In the genomic region with DNA sequence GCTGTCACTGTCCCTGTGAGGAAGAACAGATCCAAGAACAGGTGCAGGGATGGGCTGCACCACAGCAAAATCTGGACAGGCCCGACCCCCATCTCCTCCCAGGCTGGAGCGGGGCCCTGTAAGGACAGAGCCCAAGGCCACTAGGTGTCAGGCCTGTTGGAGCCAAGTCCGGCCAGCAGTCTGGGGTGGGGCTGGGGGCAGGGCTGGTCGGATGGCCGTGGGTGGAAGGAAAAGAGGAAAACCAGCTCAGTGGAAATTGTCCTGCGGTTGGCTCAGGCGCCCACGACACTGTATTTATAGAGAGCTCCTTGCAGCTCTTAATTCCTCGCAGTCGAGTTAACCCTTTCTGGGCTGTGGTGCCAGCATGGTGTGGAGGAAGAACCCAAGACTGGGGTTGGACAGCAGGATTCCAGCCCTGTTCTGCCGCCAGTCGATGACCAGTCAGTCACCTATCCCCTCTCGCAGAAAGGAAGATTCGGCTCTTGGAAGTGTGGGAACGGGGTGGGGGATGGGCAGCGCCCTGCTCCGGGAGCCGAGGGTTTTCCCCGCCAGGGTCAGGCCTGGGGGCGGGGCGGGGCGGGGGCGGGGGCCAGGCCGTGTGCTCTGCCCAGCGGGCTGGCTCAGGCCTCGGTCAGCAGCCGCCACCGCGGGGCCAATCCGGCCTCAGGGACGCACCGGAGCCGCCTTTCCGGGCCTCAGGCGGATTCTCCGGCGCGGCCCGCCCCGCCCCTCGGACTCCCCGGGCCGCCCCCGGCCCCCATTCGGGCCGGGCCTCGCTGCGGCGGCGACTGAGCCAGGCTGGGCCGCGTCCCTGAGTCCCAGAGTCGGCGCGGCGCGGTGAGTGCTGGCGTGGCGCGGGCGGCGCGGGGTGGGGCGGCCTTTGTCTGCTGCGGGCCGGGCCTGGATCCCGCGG, we compare ENCODE assay signal across 8 cellular contexts. TPM values are rescaled to one million over a fixed set of nuclear protein-coding genes. Genes with fewer than 3 reads are reported as not detected.
A peak's percentile ranks its signal among the peaks of the same experiment; 100 is the strongest.
DNase-seq lines count a peak whose midpoint lies in the region; ATAC-seq and TF ChIP-seq lines count a peak whose summit lies in the region.

Gene CD276, plus strand, starts transcription at position 760 of the 913 bp plus-strand sequence. CDS start 15,257 bp downstream, outside the sequence.

- no peaks in the 10 kb centered on the region for H3K27me3 ChIP-seq in muscle layer of colon (ENCODE audit: control insufficient read depth in 1 of 2, insufficient read depth in 2 of 2, low read length in 2 of 2)
- peaks cover 0 to 10% (median 0%) of the 10 kb centered on the region in 4 donors for H3K27me3 ChIP-seq in upper lobe of left lung

- H3K9me3 ChIP-seq in muscle layer of colon (ENCODE audit: low read length) (no peaks in the 10 kb centered on the region), upper lobe of left lung (no peaks in the 10 kb centered on the region)

- TF ChIP-seq POLR2A in upper lobe of left lung (IDR thresholded peaks at IDR 0.05) = peak in 1 of 4 donors; percentile 57

- H3K36me3 Mint-ChIP-seq in IgD-negative memory B cell = peaks cover 2% of the 10 kb centered on the region

- no peak for TF ChIP-seq EP300 in upper lobe of left lung (IDR thresholded peaks at IDR 0.05)

- ATAC-seq in upper lobe of left lung (ENCODE audit: low FRiP score in 2 of 2) = peak; percentile 84
- no peak for ATAC-seq in HG02678 (IDR thresholded peaks at IDR 0.05; ENCODE audit: unreplicated experiment)

- peak in 4 of 6 experiments; percentile 27 to 57 (median 35) for TF ChIP-seq CTCF in upper lobe of left lung (IDR thresholded peaks at IDR 0.05)

- H3K4me1 Mint-ChIP-seq in IgD-negative memory B cell = peaks cover 0 to 3% (median 1%) of the 10 kb centered on the region in 3 donors

- no peak within 1 kb of the TSS for H3K27ac Mint-ChIP-seq in IgD-negative memory B cell

- H3K27ac ChIP-seq in muscle layer of colon (ENCODE audit: low read depth, low read length) (peak within 1 kb of the TSS; percentile 82), upper lobe of left lung (peak within 1 kb of the TSS; percentile 73 to 89 (median 81))

- H3K9ac ChIP-seq in muscle layer of colon (ENCODE audit: low read length) = peak within 1 kb of the TSS; percentile 55

- peaks cover 42% of the 10 kb centered on the region for H3K27me3 Mint-ChIP-seq in IgD-negative memory B cell

- DNase-seq in DMS 273 (lab: John Stamatoyannopoulos, UW; ENCODE audit: unreplicated experiment) (peak; percentile 57), DMS 273 treated with DMSO at 0.1 percent for 48 hours (lab: John Stamatoyannopoulos, UW) (no peak), fibroblast of peridontal ligament (ENCODE audit: extremely low read depth) (peak; percentile 58), upper lobe of left lung (peak; percentile 92 to 95)
- DNase-seq in activated CD8-positive, alpha-beta memory T cell treated with anti-CD3 and anti-CD28 coated beads, Interleukin-2, amount 50 U/mL, for 48 hours = peak; percentile 61

- H3K36me3 ChIP-seq in muscle layer of colon (ENCODE audit: insufficient read depth, low read length) = no peaks in the 10 kb centered on the region
- H3K36me3 ChIP-seq in upper lobe of left lung = no peaks in the 10 kb centered on the region

- H3K4me3 Mint-ChIP-seq in IgD-negative memory B cell = peak within 1 kb of the TSS in 3 of 4 donors; percentile 59 to 88 (median 81)

- WGBS in upper lobe of left lung, 2 donors = 2 to 7% methylated on average over 9 to 22 of the region's 68 CpGs

- peak within 1 kb of the TSS; percentile 70 to 84 for H3K4me3 ChIP-seq in muscle layer of colon (ENCODE audit: low read depth in 1 of 2, low read length in 2 of 2)
- H3K4me3 ChIP-seq in upper lobe of left lung = peak within 1 kb of the TSS; percentile 31 to 95 (median 79)

- H3K4me1 ChIP-seq in muscle layer of colon (ENCODE audit: insufficient read depth, low read length) = peaks cover 44% of the 10 kb centered on the region
- peaks cover 10 to 52% (median 33%) of the 10 kb centered on the region in 4 donors for H3K4me1 ChIP-seq in upper lobe of left lung

- peaks cover 0 to 2% (median 0%) of the 10 kb centered on the region in 3 donors for H3K9me3 Mint-ChIP-seq in IgD-negative memory B cell

RNA-seq across cellular contexts. Expression of gene CD276, which starts in this region (rescaled TPM):
- polyA plus RNA-seq in IgD-negative memory B cell = not detected
- 10 to 100 TPM; 32.2 to 83.6 (median 65.8) TPM for total RNA-seq in upper lobe of left lung
